Comparison of ENCODE assay signal across 24 cellular contexts in the genomic region with DNA sequence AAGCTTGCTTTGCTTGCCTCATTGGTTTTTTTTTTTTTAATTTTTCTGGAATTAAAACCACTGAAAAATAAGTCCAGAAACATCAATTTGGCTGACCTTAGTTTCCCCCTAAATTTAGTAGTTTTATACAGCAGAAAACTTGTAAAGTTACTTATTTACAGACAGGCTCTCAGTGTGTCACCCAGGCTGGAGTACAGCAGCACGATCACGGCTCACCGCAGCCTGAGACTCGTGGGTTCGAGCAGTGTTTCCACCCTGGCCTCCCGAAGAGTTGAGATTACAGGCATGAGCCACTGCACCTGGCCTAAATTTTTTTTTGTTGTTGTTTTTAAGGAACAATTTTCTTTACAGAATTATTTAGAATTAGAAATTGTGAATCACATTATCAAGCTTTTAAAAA.
"Had no signal": no experiment of that assay in that cellular context is flagged by ENCODE, and none has a peak within 500 bp of the region (broad histone marks: within the 10 kb centered on the region; RNA-seq: fewer than 3 reads in every experiment).

No MANE protein-coding gene starts in this region.

- H3K4me3 Mint-ChIP-seq: IgD-negative memory B cell had no signal

- H3K9me3 ChIP-seq: SJSA1 had no signal

- H3K27ac Mint-ChIP-seq: IgD-negative memory B cell had no signal

- H3K27ac ChIP-seq: KMS-11, SJSA1, SK-N-MC had no signal

- H3K27me3 ChIP-seq: SJSA1 had no signal

- H3K4me1 ChIP-seq: SJSA1 had no signal

- FAIRE-seq: K562 had no signal

- H3K36me3 ChIP-seq: SJSA1 had no signal

- H3K4me3 ChIP-seq: K562, SJSA1, SK-N-MC had no signal

- ATAC-seq: K562, Panc1, PC-3, Right ventricle myocardium inferior had no signal

- DNase-seq: Kasumi-1, MM.1S, NCI-H1092 treated with DMSO at 0.1 percent for 48 hours, NCI-H1436, NCI-H187, NCI-H2029, NCI-H2081 treated with DMSO at 0.1 percent for 48 hours, NCI-H2171, NCI-H226, NCI-H446, NCI-H510A, NCI-H524 treated with DMSO at 0.1 percent for 48 hours, NCI-H69, NCI-H774, PC-3, SIG-M5, SW 1271 had no signal
